In the genomic region with DNA sequence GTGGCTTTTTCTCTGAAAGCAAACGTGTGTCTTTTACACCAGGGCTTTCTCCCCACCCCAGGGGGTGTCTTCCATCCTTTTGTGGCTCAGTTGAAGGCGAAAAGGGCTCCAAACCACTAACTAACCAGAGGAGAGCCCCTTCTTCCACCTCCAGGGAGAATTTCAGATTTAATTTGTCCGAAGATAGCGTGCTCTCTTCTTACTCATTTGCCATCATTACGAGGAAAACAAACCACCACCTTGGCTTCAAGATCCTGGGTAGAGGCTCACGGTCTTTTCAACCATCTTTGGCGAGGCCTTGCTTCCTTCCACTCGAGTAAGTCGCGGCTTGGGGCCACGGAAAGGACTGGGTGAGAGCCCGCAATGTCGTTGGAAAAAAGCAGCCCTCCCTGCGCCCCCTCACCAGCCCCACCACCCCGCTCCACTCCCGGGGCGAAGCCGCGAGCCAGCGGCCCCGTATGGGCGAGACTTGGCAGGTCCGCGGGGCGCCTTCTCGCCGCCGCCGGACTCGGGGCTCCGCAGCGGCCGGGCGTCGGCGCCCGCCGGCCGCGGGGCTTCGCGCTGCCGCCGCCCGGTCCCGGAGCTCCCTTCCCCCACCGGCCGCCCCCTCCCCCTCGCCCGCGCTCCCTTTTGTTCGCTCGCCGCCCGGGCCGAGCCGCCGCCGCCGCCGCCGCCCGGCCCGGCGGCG, we compare ENCODE assay signal across 8 cellular contexts. TPM values are rescaled to one million over a fixed set of nuclear protein-coding genes. Genes with fewer than 3 reads are reported as not detected.
A peak's percentile ranks its signal among the peaks of the same experiment; 100 is the strongest.
DNase-seq lines count a peak whose midpoint lies in the region; ATAC-seq, FAIRE-seq and TF ChIP-seq lines count a peak whose summit lies in the region.

No MANE protein-coding gene starts in this region.

- H3K4me3 ChIP-seq in WI38 (ENCODE audit: low read depth, low read length) (peak overlapping the region; percentile 61), endothelial cell of umbilical vein (replicated peaks in 1 of 3; ENCODE audit: insufficient read depth in 1 of 3, low read depth in 1 of 3, low read length in 3 of 3) (peak overlapping the region in 2 of 3 experiments; percentile 34 to 39), muscle layer of duodenum (ENCODE audit: low read depth in 1 of 2, low read length in 2 of 2) (peak overlapping the region; percentile 52 to 62), upper lobe of right lung (peak overlapping the region; percentile 60)

- H4K20me1 ChIP-seq in endothelial cell of umbilical vein (replicated peaks; ENCODE audit: control insufficient read depth, extremely low read depth, insufficient read depth, low read length): no peaks in the 10 kb centered on the region

- POLR2A ChIA-PET in endothelial cell of umbilical vein (lab: Charles Lee): no interaction called here

- H3K27ac ChIP-seq in endothelial cell of umbilical vein (ENCODE audit: insufficient read depth, low read depth, low read length) (peak overlapping the region; percentile 72), muscle layer of duodenum (ENCODE audit: low read length) (peak overlapping the region; percentile 96), upper lobe of right lung (peak overlapping the region; percentile 95)

- H3K9me3 ChIP-seq in endothelial cell of umbilical vein (replicated peaks; ENCODE audit: control insufficient read depth, insufficient read depth, low read length) (no peaks in the 10 kb centered on the region), muscle layer of duodenum (ENCODE audit: control insufficient read depth in 1 of 2, low read length in 2 of 2) (no peaks in the 10 kb centered on the region), upper lobe of right lung (no peaks in the 10 kb centered on the region)

- TF ChIP-seq CTCF in WI38 (IDR thresholded peaks at IDR 0.05; ENCODE audit: low read depth, low read length): no peak
- no peak for TF ChIP-seq CTCF in endothelial cell of umbilical vein (IDR thresholded peaks at IDR 0.05; ENCODE audit: extremely low read depth in 1 of 2, insufficient read depth in 1 of 2, low read depth in 1 of 2, low read length in 2 of 2)
- TF ChIP-seq CTCF in upper lobe of right lung (IDR thresholded peaks at IDR 0.05): no peak

- BruUV-seq in endothelial cell of umbilical vein (replicated peaks; lab: Mats Ljungman, UMichigan): TSS peak; percentile 65

- FAIRE-seq in endothelial cell of umbilical vein (lab: Jason Lieb, UNC): peak; percentile 15

- H3K9me1 ChIP-seq in endothelial cell of umbilical vein (replicated peaks; ENCODE audit: control insufficient read depth, extremely low read depth, insufficient read depth, low read length): no peaks in the 10 kb centered on the region

- peaks cover 38% of the 10 kb centered on the region for H3K4me1 ChIP-seq in endothelial cell of umbilical vein (ENCODE audit: control insufficient read depth, extremely low read depth, insufficient read depth, low read length)
- peaks cover 16 to 44% of the 10 kb centered on the region in 2 donors for H3K4me1 ChIP-seq in muscle layer of duodenum (ENCODE audit: control insufficient read depth in 1 of 2, insufficient read depth in 2 of 2, low read length in 2 of 2)
- H3K4me1 ChIP-seq in upper lobe of right lung: peaks cover 54% of the 10 kb centered on the region

- peak overlapping the region; percentile 49 for H2AFZ ChIP-seq in endothelial cell of umbilical vein (ENCODE audit: low read depth, low read length)

- H3K4me2 ChIP-seq in endothelial cell of umbilical vein (ENCODE audit: insufficient read depth, low read length): peak overlapping the region; percentile 56

- peak overlapping the region; percentile 70 for H3K9ac ChIP-seq in endothelial cell of umbilical vein (replicated peaks; ENCODE audit: extremely low read depth, insufficient read depth, low read length)

- no peak for TF ChIP-seq POLR2A in endothelial cell of umbilical vein (IDR thresholded peaks at IDR 0.05; ENCODE audit: low read depth, low read length)

- H3K36me3 ChIP-seq in endothelial cell of umbilical vein (ENCODE audit: control insufficient read depth in 2 of 2, extremely low read depth in 1 of 2, insufficient read depth in 2 of 2, low read length in 2 of 2) (peaks cover 0 to 2% of the 10 kb centered on the region in 2 experiments), muscle layer of duodenum (ENCODE audit: control insufficient read depth in 1 of 2, insufficient read depth in 2 of 2, low read length in 2 of 2) (peaks cover 3 to 9% of the 10 kb centered on the region in 2 donors), upper lobe of right lung (no peaks in the 10 kb centered on the region)

- intact Hi-C loops in endothelial cell of umbilical vein (cut with micrococcal nuclease) (loop anchor here (1.0 kb wide), 1 partner anchor 78 kb away; no protein-coding TSS in a partner anchor), upper lobe of right lung (cut with DNase I) (no loop called here)

- CTCF ChIA-PET in endothelial cell of umbilical vein (lab: Charles Lee): no interaction called here

- H3K27me3 ChIP-seq in endothelial cell of umbilical vein (ENCODE audit: control insufficient read depth in 2 of 2, insufficient read depth in 2 of 2, low read length in 2 of 2) (no peaks in the 10 kb centered on the region), muscle layer of duodenum (ENCODE audit: low read depth, low read length) (no peaks in the 10 kb centered on the region), upper lobe of right lung (no peaks in the 10 kb centered on the region)

- DNase-seq in NCI-H2029 (lab: John Stamatoyannopoulos, UW) (peak; percentile 16), NCI-H2029 treated with DMSO at 0.1 percent for 48 hours (lab: John Stamatoyannopoulos, UW) (no peak), endothelial cell of umbilical vein (ENCODE audit: low read depth, low spot score) (peak; percentile 55), upper lobe of right lung (peak; percentile 70)

- dilution Hi-C loops in endothelial cell of umbilical vein (cut with MboI; ENCODE audit: extremely low pct_ligation_motif_present, low sequenced_read_pairs): no loop called here

- H3K79me2 ChIP-seq in endothelial cell of umbilical vein (ENCODE audit: control insufficient read depth, insufficient read depth, low read length): peaks cover 10% of the 10 kb centered on the region

- ATAC-seq in HG03354 (IDR thresholded peaks at IDR 0.05; ENCODE audit: poor library complexity, severe bottlenecking, unreplicated experiment) (peak; percentile 41), upper lobe of right lung (peak; percentile 4), HG03457 (IDR thresholded peaks at IDR 0.05; ENCODE audit: unreplicated experiment) (no peak)

TF ChIP-seq in endothelial cell of umbilical vein, 7 proteins besides CTCF, POLR2A, EP300 and RAD21:
- TF ChIP-seq POLR2AphosphoS5 (IDR thresholded peaks at IDR 0.05; ENCODE audit: insufficient read depth, low read depth, low read length) (no peak), EZH2 (IDR thresholded peaks at IDR 0.05; ENCODE audit: borderline replicate concordance, low read depth, low read length, severe bottlenecking) (no peak), FOS (IDR thresholded peaks at IDR 0.05; ENCODE audit: borderline replicate concordance, insufficient read depth, low read length) (no peak)

RNA-seq across cellular contexts. Expression of a gene that starts 1.7 kb away (rescaled TPM):
- total RNA-seq in endothelial cell of umbilical vein: 70.1 and 83.8 TPM in 2 replicates
- 38.9 and 42.3 TPM in 2 replicates for polyA plus RNA-seq in endothelial cell of umbilical vein
- 36.6 and 41.0 TPM in 2 replicates for polyA plus RNA-seq in endothelial cell of umbilical vein (2011; cell fraction: cytosol; rRNA removed)
- polyA plus RNA-seq in endothelial cell of umbilical vein (2011; cell fraction: nucleus; rRNA removed): 115 and 123 TPM in 2 replicates
- polyA plus RNA-seq in endothelial cell of umbilical vein (2012): 23.3 and 29.1 TPM in 2 replicates
- polyA minus RNA-seq in endothelial cell of umbilical vein: 191 and 192 TPM in 2 replicates
- polyA minus RNA-seq in endothelial cell of umbilical vein (2011; cell fraction: cytosol; rRNA and poly(A)+ RNA removed): 9.8 TPM
- polyA minus RNA-seq in endothelial cell of umbilical vein (2011; cell fraction: nucleus; rRNA and poly(A)+ RNA removed): 78.9 and 109 TPM in 2 replicates
- 56.6 TPM for total RNA-seq in upper lobe of right lung
